18 cellular contexts compared by ENCODE assay signal in the genomic region with DNA sequence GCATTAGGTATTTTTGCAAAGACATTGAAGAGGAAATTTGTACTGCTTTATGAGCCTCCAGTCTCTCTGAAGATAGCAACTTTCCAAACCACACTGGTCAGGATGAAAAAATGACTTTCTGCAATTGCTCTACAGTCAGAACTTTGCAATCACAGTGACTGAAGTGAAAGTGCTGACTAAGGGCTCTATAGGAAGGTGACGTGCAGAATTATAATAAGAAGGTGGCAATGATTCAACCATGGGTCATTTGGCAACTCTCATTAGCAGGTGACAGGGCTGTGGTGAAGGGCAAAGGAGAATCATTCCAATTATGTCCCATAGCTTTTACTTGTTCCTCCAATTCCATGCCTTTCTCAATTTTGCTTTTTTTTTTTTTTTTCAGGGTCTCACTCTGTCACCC.
"Had no signal": no experiment of that assay in that cellular context is flagged by ENCODE, and none has a peak within 500 bp of the region (broad histone marks: within the 10 kb centered on the region; RNA-seq: fewer than 3 reads in every experiment).

No MANE protein-coding gene starts in this region.

- H3K27me3 Mint-ChIP-seq: activated B cell treated with CpG ODN at 0.5 μM for 24 hours; activated CD4-positive, alpha-beta memory T cell treated with anti-CD3 and anti-CD28 coated beads for 36 hours; activated naive CD8-positive, alpha-beta T cell treated with anti-CD3 and anti-CD28 coated beads, Interleukin-2, amount 10 ng/mL, durations not matched to agents 7 days and 5 days; effector memory CD8-positive, alpha-beta T cell had no signal

- H3K27ac Mint-ChIP-seq: activated B cell treated with CpG ODN at 0.5 μM for 24 hours; activated CD4-positive, alpha-beta memory T cell treated with anti-CD3 and anti-CD28 coated beads for 36 hours; activated naive CD8-positive, alpha-beta T cell treated with anti-CD3 and anti-CD28 coated beads, Interleukin-2, amount 10 ng/mL, durations not matched to agents 7 days and 5 days; effector memory CD8-positive, alpha-beta T cell; nephron had no signal

- DNase-seq: activated B cell treated with CpG ODN at 0.5 μM for 24 hours; activated CD4-positive, alpha-beta memory T cell treated with anti-CD3 and anti-CD28 coated beads for 36 hours; activated CD4-positive, alpha-beta T cell treated with anti-CD3 and anti-CD28 coated beads for 4 hours; activated naive CD4-positive, alpha-beta T cell treated with Interleukin-2 at 50 U/mL for 16 hours; activated naive CD8-positive, alpha-beta T cell treated with anti-CD3 and anti-CD28 coated beads, Interleukin-2, amount 10 ng/mL, durations not matched to agents 7 days and 5 days; activated T-cell treated with anti-CD3 and anti-CD28 coated beads for 4 hours; amygdala; caudate nucleus; effector memory CD8-positive, alpha-beta T cell; foreskin keratinocyte; head of caudate nucleus; lower lobe of right lung; occipital lobe; posterior cingulate gyrus; stimulated activated CD4-positive, alpha-beta T cell treated with anti-CD3 and anti-CD28 coated beads, Interleukin-2, amount 100 ng/mL, for 24 hours; stimulated activated naive CD8-positive, alpha-beta T cell treated with anti-CD3 and anti-CD28 coated beads, Interleukin-15, Interleukin-2, amounts not matched to agents 100 U/mL and 50 U/mL, for 24 hours had no signal

- H3K4me1 ChIP-seq: foreskin keratinocyte, lower lobe of right lung, tibial nerve had no signal

- H3K36me3 ChIP-seq: lower lobe of right lung, tibial nerve had no signal

- H3K4me3 ChIP-seq: lower lobe of right lung, tibial nerve had no signal

- H3K9me3 ChIP-seq: lower lobe of right lung, tibial nerve had no signal

- H3K36me3 Mint-ChIP-seq: activated CD4-positive, alpha-beta memory T cell treated with anti-CD3 and anti-CD28 coated beads for 36 hours; activated naive CD8-positive, alpha-beta T cell treated with anti-CD3 and anti-CD28 coated beads, Interleukin-2, amount 10 ng/mL, durations not matched to agents 7 days and 5 days had no signal

- H3K4me3 Mint-ChIP-seq: activated B cell treated with CpG ODN at 0.5 μM for 24 hours; activated CD4-positive, alpha-beta memory T cell treated with anti-CD3 and anti-CD28 coated beads for 36 hours; activated naive CD8-positive, alpha-beta T cell treated with anti-CD3 and anti-CD28 coated beads, Interleukin-2, amount 10 ng/mL, durations not matched to agents 7 days and 5 days; effector memory CD8-positive, alpha-beta T cell; nephron had no signal

- H3K27ac ChIP-seq: foreskin keratinocyte, lower lobe of right lung, tibial nerve had no signal

- H3K27me3 ChIP-seq: foreskin keratinocyte, tibial nerve had no signal

- ATAC-seq: effector memory CD8-positive, alpha-beta T cell; foreskin keratinocyte; lower lobe of right lung; stimulated activated naive CD8-positive, alpha-beta T cell treated with anti-CD3 and anti-CD28 coated beads, Interleukin-15, Interleukin-2, amounts not matched to agents 100 U/mL and 50 U/mL, for 24 hours had no signal

- H3K4me1 Mint-ChIP-seq: activated B cell treated with CpG ODN at 0.5 μM for 24 hours; activated naive CD8-positive, alpha-beta T cell treated with anti-CD3 and anti-CD28 coated beads, Interleukin-2, amount 10 ng/mL, durations not matched to agents 7 days and 5 days; nephron had no signal
